26 cellular contexts compared by ENCODE assay signal in genomic region chr2:150859162-150859561, GRCh38.
"Had no signal": no experiment of that assay in that cellular context is flagged by ENCODE, and none has a peak within 500 bp of the region (broad histone marks: within the 10 kb centered on the region; RNA-seq: fewer than 3 reads in every experiment).

No MANE protein-coding gene starts in this region.

- H3K27ac ChIP-seq: coronary artery, dorsolateral prefrontal cortex, esophagus muscularis mucosa, heart right ventricle, left lung, lower lobe of right lung, neutrophil, right lobe of liver, thyroid gland had no signal

- DNase-seq: activated CD4-positive, alpha-beta T cell treated with anti-CD3 and anti-CD28 coated beads for 1 hour; activated CD4-positive, alpha-beta T cell treated with anti-CD3 and anti-CD28 coated beads, Interleukin-2, amount 50 U/mL, for 1 hour; activated CD8-positive, alpha-beta T cell treated with anti-CD3 and anti-CD28 coated beads for 36 hours; activated T-cell treated with anti-CD3 and anti-CD28 coated beads, Interleukin-2, amount 50 U/mL, for 4 hours; dorsolateral prefrontal cortex; effector memory CD4-positive, alpha-beta T cell; foreskin melanocyte; heart right ventricle; left lung; lower lobe of right lung; mesendoderm; right lobe of liver; stimulated activated CD4-positive, alpha-beta T cell treated with anti-CD3 and anti-CD28 coated beads, Interleukin-12 subunit alpha, Interleukin-12 subunit beta, amount 100 ng/mL, for 4 hours; stimulated activated CD4-positive, alpha-beta T cell treated with anti-CD3 and anti-CD28 coated beads, Interleukin-4, amount 100 ng/mL, for 24 hours; stimulated activated naive CD8-positive, alpha-beta T cell treated with anti-CD3 and anti-CD28 coated beads, Interleukin-15, amount 100 ng/mL, for 72 hours; substantia nigra; T-helper 17 cell; T1000; thyroid gland had no signal

- H3K27me3 ChIP-seq: esophagus muscularis mucosa, heart right ventricle, left lung, neutrophil, right lobe of liver, thyroid gland had no signal

- H3K4me1 ChIP-seq: esophagus muscularis mucosa, heart right ventricle, left lung, lower lobe of right lung, right lobe of liver, thyroid gland had no signal

- H3K4me3 Mint-ChIP-seq: activated CD8-positive, alpha-beta T cell treated with anti-CD3 and anti-CD28 coated beads for 36 hours; activated naive CD4-positive, alpha-beta T cell treated with anti-CD3 and anti-CD28 coated beads, Interleukin-2, amount 50 U/mL, for 24 hours; activated T-cell treated with anti-CD3 and anti-CD28 coated beads, Interleukin-2, amount 50 U/mL, for 4 hours; natural killer cell treated with Interleukin-12 subunit alpha and Interleukin-12 subunit beta and Interleukin-15 and Interleukin-18, amount 100 ng/mL, for 72 hours; stimulated activated memory B cell treated with anti-CD40 and anti-IgM and Interleukin-4, amounts not matched to agents 10 μg/mL and 1 μg/mL and 100 μg/mL, for 72 hours; stimulated activated naive CD8-positive, alpha-beta T cell treated with anti-CD3 and anti-CD28 coated beads, Interleukin-15, amount 100 ng/mL, for 72 hours; T-helper 17 cell had no signal

- H3K4me1 Mint-ChIP-seq: activated naive CD4-positive, alpha-beta T cell treated with anti-CD3 and anti-CD28 coated beads, Interleukin-2, amount 50 U/mL, for 24 hours; stimulated activated memory B cell treated with anti-CD40 and anti-IgM and Interleukin-4, amounts not matched to agents 10 μg/mL and 1 μg/mL and 100 μg/mL, for 72 hours; stimulated activated naive CD8-positive, alpha-beta T cell treated with anti-CD3 and anti-CD28 coated beads, Interleukin-15, amount 100 ng/mL, for 72 hours; T-helper 17 cell had no signal

- H3K27me3 Mint-ChIP-seq: activated naive CD4-positive, alpha-beta T cell treated with anti-CD3 and anti-CD28 coated beads, Interleukin-2, amount 50 U/mL, for 24 hours; natural killer cell treated with Interleukin-12 subunit alpha and Interleukin-12 subunit beta and Interleukin-15 and Interleukin-18, amount 100 ng/mL, for 72 hours; stimulated activated memory B cell treated with anti-CD40 and anti-IgM and Interleukin-4, amounts not matched to agents 10 μg/mL and 1 μg/mL and 100 μg/mL, for 72 hours; stimulated activated naive CD8-positive, alpha-beta T cell treated with anti-CD3 and anti-CD28 coated beads, Interleukin-15, amount 100 ng/mL, for 72 hours; T-helper 17 cell had no signal

- H3K9me3 ChIP-seq: esophagus muscularis mucosa, heart right ventricle, left lung, lower lobe of right lung, neutrophil, right lobe of liver, thyroid gland had no signal

- H3K27ac Mint-ChIP-seq: activated CD8-positive, alpha-beta T cell treated with anti-CD3 and anti-CD28 coated beads for 36 hours; activated naive CD4-positive, alpha-beta T cell treated with anti-CD3 and anti-CD28 coated beads, Interleukin-2, amount 50 U/mL, for 24 hours; activated T-helper 2 cell treated with anti-CD3 and anti-CD28 coated beads, Interferon-gamma antibody, Interleukin-2, Interleukin-4, amounts not matched to agents 10 μg/mL and 5 μg/mL and 100 μg/mL, durations not matched to agents 14 hours and 24 hours and 36 hours; natural killer cell treated with Interleukin-12 subunit alpha and Interleukin-12 subunit beta and Interleukin-15 and Interleukin-18, amount 100 ng/mL, for 72 hours; stimulated activated memory B cell treated with anti-CD40 and anti-IgM and Interleukin-4, amounts not matched to agents 10 μg/mL and 1 μg/mL and 100 μg/mL, for 72 hours; stimulated activated naive CD8-positive, alpha-beta T cell treated with anti-CD3 and anti-CD28 coated beads, Interleukin-15, amount 100 ng/mL, for 72 hours; T-helper 17 cell had no signal

- H3K4me3 ChIP-seq: coronary artery, dorsolateral prefrontal cortex, esophagus muscularis mucosa, heart right ventricle, left lung, lower lobe of right lung, right lobe of liver, thyroid gland had no signal

- H3K36me3 Mint-ChIP-seq: activated naive CD4-positive, alpha-beta T cell treated with anti-CD3 and anti-CD28 coated beads, Interleukin-2, amount 50 U/mL, for 24 hours; natural killer cell treated with Interleukin-12 subunit alpha and Interleukin-12 subunit beta and Interleukin-15 and Interleukin-18, amount 100 ng/mL, for 72 hours; stimulated activated memory B cell treated with anti-CD40 and anti-IgM and Interleukin-4, amounts not matched to agents 10 μg/mL and 1 μg/mL and 100 μg/mL, for 72 hours had no signal

- H3K36me3 ChIP-seq: esophagus muscularis mucosa, heart right ventricle, left lung, lower lobe of right lung, neutrophil, right lobe of liver, thyroid gland had no signal

- H3K9me3 Mint-ChIP-seq: activated CD8-positive, alpha-beta T cell treated with anti-CD3 and anti-CD28 coated beads for 36 hours; activated naive CD4-positive, alpha-beta T cell treated with anti-CD3 and anti-CD28 coated beads, Interleukin-2, amount 50 U/mL, for 24 hours; activated T-cell treated with anti-CD3 and anti-CD28 coated beads, Interleukin-2, amount 50 U/mL, for 4 hours; activated T-helper 2 cell treated with anti-CD3 and anti-CD28 coated beads, Interferon-gamma antibody, Interleukin-2, Interleukin-4, amounts not matched to agents 10 μg/mL and 5 μg/mL and 100 μg/mL, durations not matched to agents 14 hours and 24 hours and 36 hours; stimulated activated memory B cell treated with anti-CD40 and anti-IgM and Interleukin-4, amounts not matched to agents 10 μg/mL and 1 μg/mL and 100 μg/mL, for 72 hours had no signal

- ATAC-seq: activated CD8-positive, alpha-beta T cell treated with anti-CD3 and anti-CD28 coated beads for 36 hours; activated T-cell treated with anti-CD3 and anti-CD28 coated beads, Interleukin-2, amount 50 U/mL, for 4 hours; heart right ventricle; left lung; lower lobe of right lung; natural killer cell treated with Interleukin-12 subunit alpha and Interleukin-12 subunit beta and Interleukin-15 and Interleukin-18, amount 100 ng/mL, for 72 hours; stimulated activated memory B cell treated with anti-CD40 and anti-IgM and Interleukin-4, amounts not matched to agents 10 μg/mL and 1 μg/mL and 100 μg/mL, for 72 hours; stimulated activated naive CD8-positive, alpha-beta T cell treated with anti-CD3 and anti-CD28 coated beads, Interleukin-15, amount 100 ng/mL, for 72 hours; T-helper 17 cell had no signal
